In genomic region chrX:118503260-118504041, GRCh38 we compare ENCODE assay signal across 1 cellular context.
TF ChIP-seq lines count a peak whose summit lies in the region.

No MANE protein-coding gene starts in this region.

TF ChIP-seq in K562, 482 proteins besides CTCF, POLR2A, EP300 and RAD21 (continues in another document):
- TF ChIP-seq MEF2D (tag; conservative IDR thresholded peaks at IDR 0.05; ENCODE audit: low read depth), result no peak
- no peak for TF ChIP-seq TRIM24 (IDR thresholded peaks at IDR 0.05)
- TF ChIP-seq, protein P1, sequence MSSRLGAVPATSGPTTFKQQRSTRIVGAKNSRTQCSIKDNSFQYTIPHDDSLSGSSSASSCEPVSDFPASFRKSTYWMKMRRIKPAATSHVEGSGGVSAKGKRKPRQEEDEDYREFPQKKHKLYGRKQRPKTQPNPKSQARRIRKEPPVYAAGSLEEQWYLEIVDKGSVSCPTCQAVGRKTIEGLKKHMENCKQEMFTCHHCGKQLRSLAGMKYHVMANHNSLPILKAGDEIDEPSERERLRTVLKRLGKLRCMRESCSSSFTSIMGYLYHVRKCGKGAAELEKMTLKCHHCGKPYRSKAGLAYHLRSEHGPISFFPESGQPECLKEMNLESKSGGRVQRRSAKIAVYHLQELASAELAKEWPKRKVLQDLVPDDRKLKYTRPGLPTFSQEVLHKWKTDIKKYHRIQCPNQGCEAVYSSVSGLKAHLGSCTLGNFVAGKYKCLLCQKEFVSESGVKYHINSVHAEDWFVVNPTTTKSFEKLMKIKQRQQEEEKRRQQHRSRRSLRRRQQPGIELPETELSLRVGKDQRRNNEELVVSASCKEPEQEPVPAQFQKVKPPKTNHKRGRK (tag; IDR thresholded peaks at IDR 0.05), result no peak
- TF ChIP-seq SUPT5H (IDR thresholded peaks at IDR 0.05), result 0 out of 2 replicates have a peak, but pooled peaks have one; percentile 24
- TF ChIP-seq MYNN (IDR thresholded peaks at IDR 0.05), result no peak
- no peak for TF ChIP-seq MYNN (CRISPR knock-in tag; IDR thresholded peaks at IDR 0.05)
- peak; percentile 75 for TF ChIP-seq DPF2 (IDR thresholded peaks at IDR 0.05)
- no peak for TF ChIP-seq STAG1 (CRISPR knock-in tag; IDR thresholded peaks at IDR 0.05; ENCODE audit: borderline replicate concordance)
- no peak for TF ChIP-seq POU5F1 (IDR thresholded peaks at IDR 0.05; ENCODE audit: borderline replicate concordance, low read depth, low read length, partially characterized antibody)
- TF ChIP-seq CBFB (CRISPR knock-in tag; IDR thresholded peaks at IDR 0.05), result no peak
- no peak for TF ChIP-seq ZBTB8A (IDR thresholded peaks at IDR 0.05; ENCODE audit: partially characterized antibody)
- no peak for TF ChIP-seq TFE3 (CRISPR knock-in tag; IDR thresholded peaks at IDR 0.05)
- TF ChIP-seq TAF9B (IDR thresholded peaks at IDR 0.05; ENCODE audit: partially characterized antibody), result no peak
- peak; percentile 53 for TF ChIP-seq NBN (IDR thresholded peaks at IDR 0.05; ENCODE audit: low read depth)
- TF ChIP-seq PKNOX1 (IDR thresholded peaks at IDR 0.05), result no peak
- TF ChIP-seq GATAD2A (IDR thresholded peaks at IDR 0.05), result peak; percentile 55
- TF ChIP-seq C11orf30 (IDR thresholded peaks at IDR 0.05; ENCODE audit: low read depth), result no peak
- peak in 1 of 2 experiments; percentile 86; a peak in 2 of 4 replicates for TF ChIP-seq MLLT1 (IDR thresholded peaks at IDR 0.05)
- TF ChIP-seq ZNF140 (CRISPR knock-in tag; IDR thresholded peaks at IDR 0.05), result no peak
- TF ChIP-seq CC2D1A (IDR thresholded peaks at IDR 0.05), result no peak
- no peak for TF ChIP-seq XRCC5 (IDR thresholded peaks at IDR 0.05; ENCODE audit: low read depth, low read length)
- TF ChIP-seq CBX1 (IDR thresholded peaks at IDR 0.05; ENCODE audit: low read depth), result no peak
- no peak for TF ChIP-seq GTF2E2 (tag; IDR thresholded peaks at IDR 0.05)
- TF ChIP-seq ETV1 (tag; conservative IDR thresholded peaks at IDR 0.05; ENCODE audit: low read depth), result no peak
- no peak for TF ChIP-seq ZNF316 (IDR thresholded peaks at IDR 0.05)
- peak; percentile 36; the same call in 1 of the 2 replicates for TF ChIP-seq EHMT2 (IDR thresholded peaks at IDR 0.05)
- TF ChIP-seq ATF2 (CRISPR knock-in tag; IDR thresholded peaks at IDR 0.05), result no peak
- TF ChIP-seq DMBX1 (CRISPR knock-in tag; IDR thresholded peaks at IDR 0.05; ENCODE audit: borderline replicate concordance), result no peak
- TF ChIP-seq ZNF561 (CRISPR knock-in tag; conservative IDR thresholded peaks at IDR 0.05), result no peak
- no peak for TF ChIP-seq RAD51 (IDR thresholded peaks at IDR 0.05; ENCODE audit: borderline replicate concordance, low read depth)
- TF ChIP-seq, protein P2, sequence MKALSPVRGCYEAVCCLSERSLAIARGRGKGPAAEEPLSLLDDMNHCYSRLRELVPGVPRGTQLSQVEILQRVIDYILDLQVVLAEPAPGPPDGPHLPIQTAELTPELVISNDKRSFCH (CRISPR knock-in tag; IDR thresholded peaks at IDR 0.05), result no peak
- TF ChIP-seq, protein P2 (tag; IDR thresholded peaks at IDR 0.05), result no peak
- TF ChIP-seq ZSCAN32 (CRISPR knock-in tag; IDR thresholded peaks at IDR 0.05), result no peak
- TF ChIP-seq ZNF445 (CRISPR knock-in tag; IDR thresholded peaks at IDR 0.05; ENCODE audit: low read depth), result no peak
- no peak for TF ChIP-seq E2F3 (CRISPR knock-in tag; IDR thresholded peaks at IDR 0.05)
- no peak for TF ChIP-seq ZBTB43 (CRISPR knock-in tag; IDR thresholded peaks at IDR 0.05)
- TF ChIP-seq POLR2H (tag; IDR thresholded peaks at IDR 0.05; ENCODE audit: low read depth), result no peak
- TF ChIP-seq EGR1 (conservative IDR thresholded peaks at IDR 0.05), result peak; percentile 77
- no peak for TF ChIP-seq TRIM25 (IDR thresholded peaks at IDR 0.05; ENCODE audit: borderline replicate concordance)
- TF ChIP-seq TFAM (CRISPR knock-in tag; conservative IDR thresholded peaks at IDR 0.05), result no peak
- no peak for TF ChIP-seq PTBP1 (IDR thresholded peaks at IDR 0.05; ENCODE audit: low read depth, low read length)
- no peak for TF ChIP-seq YBX1 (IDR thresholded peaks at IDR 0.05)
- no peak for TF ChIP-seq PHF20 (IDR thresholded peaks at IDR 0.05; ENCODE audit: partially characterized antibody)
- no peak for TF ChIP-seq STAT6 (CRISPR knock-in tag; IDR thresholded peaks at IDR 0.05)
- no peak for TF ChIP-seq MAFK (IDR thresholded peaks at IDR 0.05; ENCODE audit: low read length)
- TF ChIP-seq MAZ (CRISPR knock-in tag; conservative IDR thresholded peaks at IDR 0.05 in 1 of 2, IDR thresholded peaks at IDR 0.05 in 1 of 2), result no peak
- peak; percentile 34 for TF ChIP-seq VEZF1 (CRISPR knock-in tag; IDR thresholded peaks at IDR 0.05)
- no peak for TF ChIP-seq ZNF699 (CRISPR knock-in tag; IDR thresholded peaks at IDR 0.05; ENCODE audit: insufficient replicate concordance)
- no peak for TF ChIP-seq MLX (CRISPR knock-in tag; conservative IDR thresholded peaks at IDR 0.05)
- TF ChIP-seq ZNF76 (CRISPR knock-in tag; IDR thresholded peaks at IDR 0.05; ENCODE audit: borderline replicate concordance), result no peak
- TF ChIP-seq BRD9 (IDR thresholded peaks at IDR 0.05; ENCODE audit: low read depth, partially characterized antibody), result peak; percentile 27
- TF ChIP-seq NR1H2 (CRISPR knock-in tag; IDR thresholded peaks at IDR 0.05), result no peak
- peak; percentile 27; the same call in 1 of the 2 replicates for TF ChIP-seq CBFA2T3 (IDR thresholded peaks at IDR 0.05)
- TF ChIP-seq ZSCAN29 (IDR thresholded peaks at IDR 0.05), result no peak
- no peak for TF ChIP-seq ARNT (IDR thresholded peaks at IDR 0.05)
- no peak for TF ChIP-seq U2AF1 (optimal IDR thresholded peaks at IDR 0.05; ENCODE audit: low read depth, low read length)
- peak; percentile 39; the same call in 1 of the 2 replicates for TF ChIP-seq ZBTB2 (IDR thresholded peaks at IDR 0.05)
- no peak for TF ChIP-seq PTTG1 (tag; IDR thresholded peaks at IDR 0.05; ENCODE audit: low read depth)
